Comparison of ENCODE assay signal across 19 cellular contexts in genomic region chr16:57240872-57241271, GRCh38.
DNase-seq lines count a peak whose midpoint lies in the region; ATAC-seq and TF ChIP-seq lines count a peak whose summit lies in the region.
"Had no signal": no experiment of that assay in that cellular context is flagged by ENCODE, and none has a peak within 500 bp of the region (broad histone marks: within the 10 kb centered on the region; RNA-seq: fewer than 3 reads in every experiment).

No MANE protein-coding gene starts in this region.

- DNase-seq in medulla oblongata (ENCODE audit: extremely low spot score), result peak; percentile 37
- DNase-seq in activated effector memory CD4-positive, alpha-beta T cell treated with anti-CD3 and anti-CD28 coated beads, Interleukin-2, amount 50 U/mL, for 16 hours, result no peak
- no peak for DNase-seq in NCI-H1048 (lab: John Stamatoyannopoulos, UW)
- no peak for DNase-seq in AG08396 (ENCODE audit: low spot score)
- DNase-seq: dorsolateral prefrontal cortex, esophagus squamous epithelium, GM23248, heart right ventricle, left cardiac atrium, MG63, NCI-H2171, retina had no signal

- no peaks in the 10 kb centered on the region for H3K79me2 ChIP-seq in OCI-LY3 (ENCODE audit: low read length)

- H3K9ac ChIP-seq in OCI-LY3 (ENCODE audit: low read length), result 0 out of 2 replicates have a peak overlapping the region, but pooled peaks have one; percentile 6
- H3K9ac ChIP-seq: GM23248 had no signal

- peaks cover 15% of the 10 kb centered on the region for H3K36me3 ChIP-seq in OCI-LY3 (replicated peaks; ENCODE audit: low read depth, low read length)

- H3K4me2 ChIP-seq in OCI-LY3 (ENCODE audit: low read length), result peak overlapping the region; percentile 55

- ATAC-seq in GM18502 (IDR thresholded peaks at IDR 0.05; ENCODE audit: poor library complexity, unreplicated experiment), result peak; percentile 22
- no peak for ATAC-seq in HG02798 (IDR thresholded peaks at IDR 0.05; ENCODE audit: poor library complexity, unreplicated experiment)
- ATAC-seq: activated CD4-positive, CD25-positive, alpha-beta regulatory T cell treated with anti-CD3 and anti-CD28 coated beads, Interleukin-2, amount 50 U/mL, for 24 hours; activated naive CD4-positive, alpha-beta T cell treated with anti-CD3 and anti-CD28 coated beads, Interleukin-2, amount 50 U/mL, for 72 hours; heart right ventricle; left cardiac atrium; SK-N-SH treated with all-trans-retinoic acid at 6 μM for 48 hours had no signal

- peak overlapping the region; percentile 11; the same call in 1 of the 2 replicates for H3K4me3 ChIP-seq in OCI-LY3 (ENCODE audit: low read length)
- H3K4me3 ChIP-seq: dorsolateral prefrontal cortex, esophagus squamous epithelium, GM23248, heart right ventricle, MG63 had no signal

- no peak overlapping the region for H2AFZ ChIP-seq in OCI-LY3 (ENCODE audit: low read depth, low read length)
- H2AFZ ChIP-seq: GM23248 had no signal

- H3K9me3 ChIP-seq in OCI-LY3 (ENCODE audit: insufficient read depth, low read length), result no peaks in the 10 kb centered on the region
- H3K9me3 ChIP-seq: esophagus squamous epithelium, heart right ventricle had no signal

- H4K20me1 ChIP-seq in OCI-LY3 (ENCODE audit: insufficient read depth, low read length), result no peaks in the 10 kb centered on the region

- TF ChIP-seq CTCF in 22Rv1 (IDR thresholded peaks at IDR 0.05) (no peak), OCI-LY3 (IDR thresholded peaks at IDR 0.05; ENCODE audit: low read depth, low read length) (no peak)

- no peaks in the 10 kb centered on the region for H3K27me3 ChIP-seq in OCI-LY3 (ENCODE audit: low read depth, low read length)
- H3K27me3 ChIP-seq: dorsolateral prefrontal cortex, esophagus squamous epithelium, heart right ventricle, MG63 had no signal

- H3K27ac ChIP-seq in 22Rv1 (0 out of 2 replicates have a peak overlapping the region, but pooled peaks have one; percentile 13), OCI-LY3 (ENCODE audit: low read length) (peak overlapping the region; percentile 47)
- H3K27ac ChIP-seq: esophagus squamous epithelium, GM23248, heart right ventricle had no signal

- peaks cover 21% of the 10 kb centered on the region for H3K4me1 ChIP-seq in OCI-LY3 (ENCODE audit: low read length)
